14 cellular contexts compared by ENCODE assay signal in genomic region chr10:24707445-24707844, GRCh38. TPM values are rescaled to one million over a fixed set of nuclear protein-coding genes. Genes with fewer than 3 reads are reported as not detected.
DNase-seq lines count a peak whose midpoint lies in the region; ATAC-seq and TF ChIP-seq lines count a peak whose summit lies in the region.
"Had no signal": no experiment of that assay in that cellular context is flagged by ENCODE, and none has a peak within 500 bp of the region (broad histone marks: within the 10 kb centered on the region; RNA-seq: fewer than 3 reads in every experiment).

No MANE protein-coding gene starts in this region.

- no peak overlapping the region for H3K4me3 ChIP-seq in coronary artery
- H3K4me3 ChIP-seq: HAP-1, heart left ventricle, uterus had no signal

- peak overlapping the region; percentile 47 for H3K27ac ChIP-seq in foreskin keratinocyte
- H3K27ac ChIP-seq in coronary artery: no peak overlapping the region
- H3K27ac ChIP-seq: uterus, VCaP had no signal

- no peaks in the 10 kb centered on the region for H3K27me3 ChIP-seq in foreskin keratinocyte
- H3K27me3 ChIP-seq: heart left ventricle, uterus had no signal

- ATAC-seq in activated CD4-positive, CD25-positive, alpha-beta regulatory T cell treated with anti-CD3 and anti-CD28 coated beads, Interleukin-2, amount 50 U/mL, for 24 hours: peak; percentile 91 to 96
- ATAC-seq in GM19463 (IDR thresholded peaks at IDR 0.05; ENCODE audit: unreplicated experiment): peak; percentile 62
- ATAC-seq in HG03196 (IDR thresholded peaks at IDR 0.05; ENCODE audit: unreplicated experiment): peak; percentile 55
- peak; percentile 82 for ATAC-seq in foreskin keratinocyte

- H3K4me1 ChIP-seq in foreskin keratinocyte: peaks cover 18% of the 10 kb centered on the region

- no peak for DNase-seq in activated CD4-positive, CD25-positive, alpha-beta regulatory T cell treated with anti-CD3 and anti-CD28 coated beads, Interleukin-2, amount 50 U/mL, for 72 hours
- DNase-seq in foreskin keratinocyte (no peak), activated gamma-delta T cell treated with Interleukin-2 at 50 U/mL for 16 hours (no peak), HCEC 1CT (no peak), coronary artery (ENCODE audit: low spot score) (no peak)
- DNase-seq: ACHN, heart left ventricle, NCI-H2029, uterus had no signal

- no peak for TF ChIP-seq CTCF in foreskin keratinocyte (conservative IDR thresholded peaks at IDR 0.05)
- no peak for TF ChIP-seq CTCF in coronary artery (IDR thresholded peaks at IDR 0.05)

RNA-seq across cellular contexts. Expression of gene ARHGAP21, which starts 16.2 kb away (rescaled TPM):
- 103 and 113 TPM in 2 replicates for total RNA-seq in foreskin keratinocyte
- 21.2 and 23.9 TPM in 2 replicates for polyA plus RNA-seq in foreskin keratinocyte
